28 cellular contexts compared by ENCODE assay signal in genomic region chr13:96499646-96500045, GRCh38.
"Had no signal": no experiment of that assay in that cellular context is flagged by ENCODE, and none has a peak within 500 bp of the region (broad histone marks: within the 10 kb centered on the region; RNA-seq: fewer than 3 reads in every experiment).

No MANE protein-coding gene starts in this region.

- H3K27me3 Mint-ChIP-seq: activated CD4-positive, alpha-beta memory T cell treated with anti-CD3 and anti-CD28 coated beads, Interleukin-2, amount 10 ng/mL, durations not matched to agents 7 days and 5 days; activated CD4-positive, alpha-beta T cell treated with anti-CD3 and anti-CD28 coated beads, Interleukin-2, amount 10 ng/mL, durations not matched to agents 7 days and 5 days; activated T-cell treated with anti-CD3 and anti-CD28 coated beads, Interleukin-2, amount 50 U/mL, for 24 hours; activated T-helper 17 cell treated with anti-CD3 and anti-CD28 coated beads, Interleukin-2, amount 50 U/mL, for 72 hours; naive B cell; progenitor cell of endocrine pancreas; stimulated activated naive B cell treated with anti-CD40 and anti-IgM and Interleukin-4, amounts not matched to agents 10 μg/mL and 1 μg/mL and 100 μg/mL, for 72 hours; T-helper 17 cell had no signal

- H3K9me3 Mint-ChIP-seq: nephron progenitor cell had no signal

- H3K27ac Mint-ChIP-seq: activated CD4-positive, alpha-beta memory T cell treated with anti-CD3 and anti-CD28 coated beads, Interleukin-2, amount 10 ng/mL, durations not matched to agents 7 days and 5 days; activated CD4-positive, alpha-beta T cell treated with anti-CD3 and anti-CD28 coated beads, Interleukin-2, amount 10 ng/mL, durations not matched to agents 7 days and 5 days; activated T-cell treated with anti-CD3 and anti-CD28 coated beads, Interleukin-2, amount 50 U/mL, for 24 hours; activated T-helper 17 cell treated with anti-CD3 and anti-CD28 coated beads, Interleukin-2, amount 50 U/mL, for 72 hours; mesothelial cell of epicardium; naive B cell; nephron progenitor cell; progenitor cell of endocrine pancreas; stimulated activated naive B cell treated with anti-CD40 and anti-IgM and Interleukin-4, amounts not matched to agents 10 μg/mL and 1 μg/mL and 100 μg/mL, for 72 hours; T-helper 17 cell had no signal

- H3K9me3 ChIP-seq: breast epithelium, esophagus muscularis mucosa, ovary, sigmoid colon, stomach, thyroid gland, vagina had no signal

- H3K36me3 Mint-ChIP-seq: mesothelial cell of epicardium; naive B cell; stimulated activated naive B cell treated with anti-CD40 and anti-IgM and Interleukin-4, amounts not matched to agents 10 μg/mL and 1 μg/mL and 100 μg/mL, for 72 hours had no signal

- H3K4me1 Mint-ChIP-seq: activated CD4-positive, alpha-beta memory T cell treated with anti-CD3 and anti-CD28 coated beads, Interleukin-2, amount 10 ng/mL, durations not matched to agents 7 days and 5 days; activated CD4-positive, alpha-beta T cell treated with anti-CD3 and anti-CD28 coated beads, Interleukin-2, amount 10 ng/mL, durations not matched to agents 7 days and 5 days; activated T-helper 17 cell treated with anti-CD3 and anti-CD28 coated beads, Interleukin-2, amount 50 U/mL, for 72 hours; mesothelial cell of epicardium; naive B cell; nephron progenitor cell; stimulated activated naive B cell treated with anti-CD40 and anti-IgM and Interleukin-4, amounts not matched to agents 10 μg/mL and 1 μg/mL and 100 μg/mL, for 72 hours; T-helper 17 cell had no signal

- H3K36me3 ChIP-seq: breast epithelium, esophagus muscularis mucosa, ovary, sigmoid colon, stomach, thyroid gland, upper lobe of left lung, vagina had no signal

- H3K27ac ChIP-seq: breast epithelium, esophagus muscularis mucosa, ovary, sigmoid colon, stomach, thyroid gland, upper lobe of left lung, vagina had no signal

- H3K4me3 ChIP-seq: breast epithelium, esophagus muscularis mucosa, ovary, sigmoid colon, stomach, thyroid gland, upper lobe of left lung, vagina had no signal

- DNase-seq: activated CD4-positive, alpha-beta memory T cell treated with anti-CD3 and anti-CD28 coated beads, Interleukin-2, amount 10 ng/mL, durations not matched to agents 7 days and 5 days; activated CD4-positive, alpha-beta T cell treated with anti-CD3 and anti-CD28 coated beads for 1 hour; activated CD4-positive, alpha-beta T cell treated with anti-CD3 and anti-CD28 coated beads, Interleukin-2, amount 10 ng/mL, durations not matched to agents 7 days and 5 days; activated CD8-positive, alpha-beta memory T cell treated with anti-CD3 and anti-CD28 coated beads, Interleukin-2, amount 50 U/mL, for 48 hours; activated gamma-delta T cell treated with Interleukin-2 at 50 U/mL for 16 hours; activated naive CD4-positive, alpha-beta T cell treated with anti-CD3 and anti-CD28 coated beads, Interleukin-2, amount 50 U/mL, for 16 hours; activated T-cell treated with anti-CD3 and anti-CD28 coated beads, Interleukin-2, amount 50 U/mL, for 24 hours; central memory CD4-positive, alpha-beta T cell; foreskin melanocyte; left cardiac atrium; naive B cell; nephron progenitor cell; ovary; sigmoid colon; stimulated activated CD4-positive, alpha-beta T cell treated with anti-CD3 and anti-CD28 coated beads, Interleukin-15, amount 100 ng/mL, for 24 hours; stimulated activated CD4-positive, alpha-beta T cell treated with anti-CD3 and anti-CD28 coated beads, Interleukin-2, amount 100 ng/mL, for 24 hours; stimulated activated naive B cell treated with anti-CD40 and anti-IgM and Interleukin-4, amounts not matched to agents 10 μg/mL and 1 μg/mL and 100 μg/mL, for 72 hours; stomach; T-helper 17 cell; T1000; thyroid gland; upper lobe of left lung had no signal

- H3K4me3 Mint-ChIP-seq: activated CD4-positive, alpha-beta memory T cell treated with anti-CD3 and anti-CD28 coated beads, Interleukin-2, amount 10 ng/mL, durations not matched to agents 7 days and 5 days; activated CD4-positive, alpha-beta T cell treated with anti-CD3 and anti-CD28 coated beads, Interleukin-2, amount 10 ng/mL, durations not matched to agents 7 days and 5 days; activated T-cell treated with anti-CD3 and anti-CD28 coated beads, Interleukin-2, amount 50 U/mL, for 24 hours; activated T-helper 17 cell treated with anti-CD3 and anti-CD28 coated beads, Interleukin-2, amount 50 U/mL, for 72 hours; mesothelial cell of epicardium; naive B cell; nephron progenitor cell; stimulated activated naive B cell treated with anti-CD40 and anti-IgM and Interleukin-4, amounts not matched to agents 10 μg/mL and 1 μg/mL and 100 μg/mL, for 72 hours; T-helper 17 cell had no signal

- H3K27me3 ChIP-seq: breast epithelium, esophagus muscularis mucosa, ovary, sigmoid colon, stomach, thyroid gland, upper lobe of left lung, vagina had no signal

- H3K4me1 ChIP-seq: breast epithelium, esophagus muscularis mucosa, sigmoid colon, stomach, thyroid gland, upper lobe of left lung, vagina had no signal
